In genomic region chrX:131942045-131942444, GRCh38 we compare ENCODE assay signal across 35 cellular contexts.
"Had no signal": no experiment of that assay in that cellular context is flagged by ENCODE, and none has a peak within 500 bp of the region (broad histone marks: within the 10 kb centered on the region; RNA-seq: fewer than 3 reads in every experiment).

No MANE protein-coding gene starts in this region.

- H3K4me3 Mint-ChIP-seq: activated CD4-positive, alpha-beta memory T cell treated with anti-CD3 and anti-CD28 coated beads for 36 hours; activated CD4-positive, alpha-beta T cell treated with anti-CD3 and anti-CD28 coated beads for 36 hours; activated CD8-positive, alpha-beta T cell treated with anti-CD3 and anti-CD28 coated beads for 36 hours; activated naive CD4-positive, alpha-beta T cell treated with anti-CD3 and anti-CD28 coated beads, Interleukin-2, amount 10 ng/mL, durations not matched to agents 7 days and 5 days; activated naive CD4-positive, alpha-beta T cell treated with anti-CD3 and anti-CD28 coated beads, Interleukin-2, amount 50 U/mL, for 24 hours; activated naive CD8-positive, alpha-beta T cell; activated naive CD8-positive, alpha-beta T cell treated with anti-CD3 and anti-CD28 coated beads, Interleukin-2, amount 10 ng/mL, durations not matched to agents 7 days and 5 days; activated naive CD8-positive, alpha-beta T cell treated with anti-CD3 and anti-CD28 coated beads, Interleukin-2, amount 50 U/mL, for 24 hours; activated T-cell treated with anti-CD3 and anti-CD28 coated beads, Interleukin-2, amount 50 U/mL, for 24 hours; T-helper 1 cell treated with Interleukin-12 subunit alpha and Interleukin-12 subunit beta and Interleukin-4 antibody, amounts not matched to agents 30 μg/mL and 1 μg/mL, for 36 hours; T-helper 2 cell treated with Interferon-gamma antibody and Interleukin-4, amounts not matched to agents 5 μg/mL and 100 μg/mL, for 36 hours; WTC11 had no signal

- H3K27me3 ChIP-seq: ascending aorta, body of pancreas, brain microvascular endothelial cell had no signal

- H3K9me3 ChIP-seq: ascending aorta, body of pancreas, breast epithelium had no signal

- H3K36me3 Mint-ChIP-seq: activated CD4-positive, alpha-beta memory T cell treated with anti-CD3 and anti-CD28 coated beads for 36 hours; activated naive CD4-positive, alpha-beta T cell treated with anti-CD3 and anti-CD28 coated beads, Interleukin-2, amount 10 ng/mL, durations not matched to agents 7 days and 5 days; activated naive CD4-positive, alpha-beta T cell treated with anti-CD3 and anti-CD28 coated beads, Interleukin-2, amount 50 U/mL, for 24 hours; activated naive CD8-positive, alpha-beta T cell; activated naive CD8-positive, alpha-beta T cell treated with anti-CD3 and anti-CD28 coated beads, Interleukin-2, amount 10 ng/mL, durations not matched to agents 7 days and 5 days; WTC11 had no signal

- H3K9me3 Mint-ChIP-seq: activated CD4-positive, alpha-beta memory T cell treated with anti-CD3 and anti-CD28 coated beads for 36 hours; activated CD8-positive, alpha-beta T cell treated with anti-CD3 and anti-CD28 coated beads for 36 hours; activated naive CD4-positive, alpha-beta T cell treated with anti-CD3 and anti-CD28 coated beads, Interleukin-2, amount 10 ng/mL, durations not matched to agents 7 days and 5 days; activated naive CD4-positive, alpha-beta T cell treated with anti-CD3 and anti-CD28 coated beads, Interleukin-2, amount 50 U/mL, for 24 hours; activated naive CD8-positive, alpha-beta T cell treated with anti-CD3 and anti-CD28 coated beads, Interleukin-2, amount 10 ng/mL, durations not matched to agents 7 days and 5 days; activated naive CD8-positive, alpha-beta T cell treated with anti-CD3 and anti-CD28 coated beads, Interleukin-2, amount 50 U/mL, for 24 hours; activated T-cell treated with anti-CD3 and anti-CD28 coated beads, Interleukin-2, amount 50 U/mL, for 24 hours; activated T-helper 2 cell treated with anti-CD3 and anti-CD28 coated beads, Interferon-gamma antibody, Interleukin-2, Interleukin-4, amounts not matched to agents 10 μg/mL and 5 μg/mL and 100 μg/mL, durations not matched to agents 14 hours and 24 hours and 36 hours; T-helper 1 cell treated with Interleukin-12 subunit alpha and Interleukin-12 subunit beta and Interleukin-4 antibody, amounts not matched to agents 30 μg/mL and 1 μg/mL, for 36 hours; T-helper 2 cell treated with Interferon-gamma antibody and Interleukin-4, amounts not matched to agents 5 μg/mL and 100 μg/mL, for 36 hours; WTC11 had no signal

- H3K36me3 ChIP-seq: ascending aorta, brain microvascular endothelial cell, breast epithelium, WERI-Rb-1 had no signal

- H3K27ac Mint-ChIP-seq: activated CD4-positive, alpha-beta memory T cell treated with anti-CD3 and anti-CD28 coated beads for 36 hours; activated CD4-positive, alpha-beta T cell treated with anti-CD3 and anti-CD28 coated beads for 36 hours; activated CD8-positive, alpha-beta T cell treated with anti-CD3 and anti-CD28 coated beads for 36 hours; activated naive CD4-positive, alpha-beta T cell treated with anti-CD3 and anti-CD28 coated beads, Interleukin-2, amount 10 ng/mL, durations not matched to agents 7 days and 5 days; activated naive CD4-positive, alpha-beta T cell treated with anti-CD3 and anti-CD28 coated beads, Interleukin-2, amount 50 U/mL, for 24 hours; activated naive CD8-positive, alpha-beta T cell; activated naive CD8-positive, alpha-beta T cell treated with anti-CD3 and anti-CD28 coated beads, Interleukin-2, amount 10 ng/mL, durations not matched to agents 7 days and 5 days; activated naive CD8-positive, alpha-beta T cell treated with anti-CD3 and anti-CD28 coated beads, Interleukin-2, amount 50 U/mL, for 24 hours; activated T-cell treated with anti-CD3 and anti-CD28 coated beads, Interleukin-2, amount 50 U/mL, for 24 hours; activated T-helper 2 cell treated with anti-CD3 and anti-CD28 coated beads, Interferon-gamma antibody, Interleukin-2, Interleukin-4, amounts not matched to agents 10 μg/mL and 5 μg/mL and 100 μg/mL, durations not matched to agents 14 hours and 24 hours and 36 hours; T-helper 1 cell treated with Interleukin-12 subunit alpha and Interleukin-12 subunit beta and Interleukin-4 antibody, amounts not matched to agents 30 μg/mL and 1 μg/mL, for 36 hours; T-helper 2 cell treated with Interferon-gamma antibody and Interleukin-4, amounts not matched to agents 5 μg/mL and 100 μg/mL, for 36 hours; WTC11 had no signal

- H3K4me1 Mint-ChIP-seq: activated naive CD4-positive, alpha-beta T cell treated with anti-CD3 and anti-CD28 coated beads, Interleukin-2, amount 10 ng/mL, durations not matched to agents 7 days and 5 days; activated naive CD8-positive, alpha-beta T cell treated with anti-CD3 and anti-CD28 coated beads, Interleukin-2, amount 10 ng/mL, durations not matched to agents 7 days and 5 days; WTC11 had no signal

- H3K27ac ChIP-seq: ascending aorta, body of pancreas, brain microvascular endothelial cell, breast epithelium, WERI-Rb-1 had no signal

- H3K4me3 ChIP-seq: ascending aorta, body of pancreas, breast epithelium had no signal

- DNase-seq: activated CD4-positive, alpha-beta memory T cell treated with anti-CD3 and anti-CD28 coated beads for 36 hours; activated CD4-positive, alpha-beta T cell treated with anti-CD3 and anti-CD28 coated beads for 1 hour; activated CD4-positive, alpha-beta T cell treated with anti-CD3 and anti-CD28 coated beads for 36 hours; activated CD4-positive, alpha-beta T cell treated with anti-CD3 and anti-CD28 coated beads for 48 hours; activated CD4-positive, alpha-beta T cell treated with anti-CD3 and anti-CD28 coated beads, Interleukin-2, amount 50 U/mL, for 1 hour; activated CD4-positive, alpha-beta T cell treated with anti-CD3 and anti-CD28 coated beads, Interleukin-2, amount 50 U/mL, for 4 hours; activated CD4-positive, CD25-positive, alpha-beta regulatory T cell; activated CD8-positive, alpha-beta memory T cell treated with anti-CD3 and anti-CD28 coated beads, Interleukin-2, amount 50 U/mL, for 48 hours; activated CD8-positive, alpha-beta T cell treated with anti-CD3 and anti-CD28 coated beads for 36 hours; activated effector memory CD4-positive, alpha-beta T cell treated with Interleukin-2 at 50 U/mL for 16 hours; activated gamma-delta T cell; activated naive CD4-positive, alpha-beta T cell treated with anti-CD3 and anti-CD28 coated beads, Interleukin-2, amount 10 ng/mL, durations not matched to agents 7 days and 5 days; activated naive CD4-positive, alpha-beta T cell treated with Interleukin-2 at 50 U/mL for 16 hours; activated naive CD8-positive, alpha-beta T cell treated with anti-CD3 and anti-CD28 coated beads, Interleukin-2, amount 10 ng/mL, durations not matched to agents 7 days and 5 days; activated naive CD8-positive, alpha-beta T cell treated with anti-CD3 and anti-CD28 coated beads, Interleukin-2, amount 50 U/mL, for 24 hours; activated T-cell treated with anti-CD3 and anti-CD28 coated beads, Interleukin-2, amount 50 U/mL, for 24 hours; activated T-cell treated with anti-CD3 and anti-CD28 coated beads, Interleukin-2, amount 50 U/mL, for 48 hours; amygdala; anterior cingulate cortex; body of pancreas; brain microvascular endothelial cell; central memory CD4-positive, alpha-beta T cell; T-helper 1 cell; T-helper 2 cell; T-helper 9 cell; WERI-Rb-1 had no signal

- H3K4me1 ChIP-seq: ascending aorta, body of pancreas, breast epithelium had no signal

- H3K27me3 Mint-ChIP-seq: activated CD4-positive, alpha-beta memory T cell treated with anti-CD3 and anti-CD28 coated beads for 36 hours; activated CD4-positive, alpha-beta T cell treated with anti-CD3 and anti-CD28 coated beads for 36 hours; activated CD8-positive, alpha-beta T cell treated with anti-CD3 and anti-CD28 coated beads for 36 hours; activated naive CD4-positive, alpha-beta T cell treated with anti-CD3 and anti-CD28 coated beads, Interleukin-2, amount 10 ng/mL, durations not matched to agents 7 days and 5 days; activated naive CD4-positive, alpha-beta T cell treated with anti-CD3 and anti-CD28 coated beads, Interleukin-2, amount 50 U/mL, for 24 hours; activated naive CD8-positive, alpha-beta T cell; activated naive CD8-positive, alpha-beta T cell treated with anti-CD3 and anti-CD28 coated beads, Interleukin-2, amount 10 ng/mL, durations not matched to agents 7 days and 5 days; activated naive CD8-positive, alpha-beta T cell treated with anti-CD3 and anti-CD28 coated beads, Interleukin-2, amount 50 U/mL, for 24 hours had no signal

- ATAC-seq: activated CD4-positive, alpha-beta T cell treated with anti-CD3 and anti-CD28 coated beads for 36 hours; activated CD4-positive, CD25-positive, alpha-beta regulatory T cell treated with anti-CD3 and anti-CD28 coated beads, Interleukin-2, amount 50 U/mL, for 24 hours; activated CD8-positive, alpha-beta T cell treated with anti-CD3 and anti-CD28 coated beads for 36 hours; activated naive CD8-positive, alpha-beta T cell treated with anti-CD3 and anti-CD28 coated beads, Interleukin-2, amount 50 U/mL, for 24 hours; body of pancreas; WTC11 had no signal
